9 cellular contexts compared by ENCODE assay signal in the genomic region with DNA sequence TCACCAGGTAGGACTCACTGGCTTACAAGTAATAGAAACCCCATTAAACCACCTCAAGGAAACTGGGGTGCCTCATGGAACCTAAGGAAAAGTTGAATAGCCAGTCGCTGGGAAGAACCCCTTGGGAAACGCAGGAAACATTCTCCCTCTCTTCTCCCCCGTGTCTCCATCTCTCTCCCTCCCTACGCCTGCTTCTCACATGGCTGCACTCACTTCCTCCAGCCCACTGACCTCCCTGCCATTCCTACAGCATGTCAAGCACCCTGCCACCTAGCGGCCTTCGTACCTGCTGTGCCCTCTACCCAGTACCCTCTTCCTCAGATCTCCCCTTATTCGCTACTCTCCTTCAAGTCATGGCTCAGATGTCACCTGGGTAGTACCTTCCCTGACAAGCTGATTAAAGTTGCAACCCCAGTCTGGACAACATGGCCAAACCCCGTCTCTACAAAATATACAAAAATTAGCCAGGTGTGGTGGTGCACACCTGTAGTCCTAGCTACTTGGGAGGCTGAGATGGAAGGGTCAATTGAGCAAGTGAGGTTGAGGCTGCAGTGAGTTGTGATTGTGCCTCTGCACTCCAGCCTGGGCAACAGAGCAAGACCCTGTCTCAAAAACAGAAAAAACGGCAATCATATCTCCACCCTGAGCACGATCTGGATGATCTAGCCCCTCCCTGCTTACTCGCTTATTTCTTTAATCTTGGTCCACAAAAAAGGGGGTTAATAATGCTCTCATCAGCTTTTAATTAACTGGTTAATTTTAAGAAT. TPM values are rescaled to one million over a fixed set of nuclear protein-coding genes. Genes with fewer than 3 reads are reported as not detected.
A peak's percentile ranks its signal among the peaks of the same experiment; 100 is the strongest.
DNase-seq lines count a peak whose midpoint lies in the region; ATAC-seq and TF ChIP-seq lines count a peak whose summit lies in the region.
"Had no signal": no experiment of that assay in that cellular context is flagged by ENCODE, and none has a peak within 500 bp of the region (broad histone marks: within the 10 kb centered on the region; RNA-seq: fewer than 3 reads in every experiment).

No MANE protein-coding gene starts in this region.

- H3K27ac Mint-ChIP-seq in HFFc6, result no peak overlapping the region

- ATAC-seq in GM19395 (IDR thresholded peaks at IDR 0.05; ENCODE audit: unreplicated experiment) (no peak), GM21786 (IDR thresholded peaks at IDR 0.05; ENCODE audit: unreplicated experiment) (no peak)

- 0 out of 22 replicates have a peak overlapping the region, but pooled peaks of 1 of the 11 experiments have one; percentile 40 for H3K27ac ChIP-seq in BLaER1 treated with 17β-estradiol and CSF1 and Interleukin-3, amounts not matched to agents 10 nM and 100 nM

- DNase-seq in HFFc6 (no peak), RPMI8226 (peak; percentile 70), islet precursor cell (peak; percentile 79), nucleus accumbens (lab: John Stamatoyannopoulos, UW) (no peak), AG20443 (ENCODE audit: low spot score) (no peak)
- DNase-seq: NCI-H187 treated with DMSO at 0.1 percent for 48 hours had no signal

- H3K27me3 Mint-ChIP-seq in HFFc6 (ENCODE audit: insufficient read depth), result peaks cover 24% of the 10 kb centered on the region

- no peaks in the 10 kb centered on the region for H3K36me3 Mint-ChIP-seq in HFFc6 (ENCODE audit: low read depth)

- TF ChIP-seq CTCF in HFFc6 (IDR thresholded peaks at IDR 0.05), result peak; percentile 62

- peaks cover 44 to 84% (median 58%) of the 10 kb centered on the region in 10 experiments for H3K4me1 ChIP-seq in BLaER1 treated with 17β-estradiol and CSF1 and Interleukin-3, amounts not matched to agents 10 nM and 100 nM

- H3K4me2 ChIP-seq in BLaER1 treated with 17β-estradiol and CSF1 and Interleukin-3, amounts not matched to agents 10 nM and 100 nM, result peak overlapping the region; percentile 36 to 90 (median 68)

- no peaks in the 10 kb centered on the region for H3K9me3 ChIP-seq in BLaER1 treated with 17β-estradiol and CSF1 and Interleukin-3, amounts not matched to agents 10 nM and 100 nM (replicated peaks in 1 of 11)

- no peaks in the 10 kb centered on the region for H3K9me3 Mint-ChIP-seq in HFFc6

- H3K9ac ChIP-seq in BLaER1 treated with 17β-estradiol and CSF1 and Interleukin-3, amounts not matched to agents 10 nM and 100 nM, result no peak overlapping the region

- H4K20me1 ChIP-seq in BLaER1 treated with 17β-estradiol and CSF1 and Interleukin-3, amounts not matched to agents 10 nM and 100 nM, result no peaks in the 10 kb centered on the region

- no peaks in the 10 kb centered on the region for H3K36me3 ChIP-seq in BLaER1 treated with 17β-estradiol and CSF1 and Interleukin-3, amounts not matched to agents 10 nM and 100 nM

- H3K4me1 Mint-ChIP-seq in HFFc6 (ENCODE audit: low read depth), result no peaks in the 10 kb centered on the region

- 0 out of 22 replicates have a peak, but pooled peaks cover 0 to under 1% (median 0%) of the 10 kb centered on the region in 11 experiments for H3K27me3 ChIP-seq in BLaER1 treated with 17β-estradiol and CSF1 and Interleukin-3, amounts not matched to agents 10 nM and 100 nM

- no peak overlapping the region for H3K4me3 Mint-ChIP-seq in HFFc6

- H3K4me3 ChIP-seq in BLaER1 treated with 17β-estradiol and CSF1 and Interleukin-3, amounts not matched to agents 10 nM and 100 nM, result no peak overlapping the region

RNA-seq across cellular contexts. Expression of a gene that starts 6.4 kb away (rescaled TPM):
- total RNA-seq in HFFc6 (2021; fragmentation: NEBNext Ultra II Directional; extraction: Animal tissue kit (Norgen Biotek cat#: 25700)), result not detected

Comparison
In these comparisons a context has a peak if more than half of its experiments do, and no peak if none do; other contexts are left out.
1. DNase-seq: peak in RPMI8226 (single experiment) and islet precursor cell (single experiment); none in HFFc6 (single experiment), nucleus accumbens (0 of 56) and AG20443 (single experiment).